In genomic region chr5:143924311-143924710, GRCh38 we compare ENCODE assay signal across 23 cellular contexts.
A peak's percentile ranks its signal among the peaks of the same experiment; 100 is the strongest.
DNase-seq lines count a peak whose midpoint lies in the region; ATAC-seq, FAIRE-seq and TF ChIP-seq lines count a peak whose summit lies in the region.
"Had no signal": no experiment of that assay in that cellular context is flagged by ENCODE, and none has a peak within 500 bp of the region (broad histone marks: within the 10 kb centered on the region; RNA-seq: fewer than 3 reads in every experiment).

No MANE protein-coding gene starts in this region.

- peak overlapping the region; percentile 86 for H3K27ac Mint-ChIP-seq in HFFc6
- H3K27ac Mint-ChIP-seq in astrocyte (ENCODE audit: unreplicated experiment) = no peak overlapping the region
- H3K27ac Mint-ChIP-seq: activated naive CD4-positive, alpha-beta T cell treated with anti-CD3 and anti-CD28 coated beads, Interleukin-2, amount 10 ng/mL, durations not matched to agents 7 days and 5 days; activated T-cell treated with anti-CD3 and anti-CD28 coated beads, Interleukin-2, amount 50 U/mL, for 72 hours; IgD-negative memory B cell; memory B cell; stimulated activated naive CD8-positive, alpha-beta T cell treated with anti-CD3 and anti-CD28 coated beads, Interleukin-15, amount 100 ng/mL, for 72 hours had no signal

- no peaks in the 10 kb centered on the region for H3K27me3 ChIP-seq in astrocyte (ENCODE audit: insufficient read depth, low read length)
- no peaks in the 10 kb centered on the region for H3K27me3 ChIP-seq in hepatocyte
- H3K27me3 ChIP-seq: BE2C, transverse colon had no signal

- peaks cover 70% of the 10 kb centered on the region for H3K4me1 Mint-ChIP-seq in HFFc6 (ENCODE audit: low read depth)
- H3K4me1 Mint-ChIP-seq in astrocyte (ENCODE audit: low read depth, unreplicated experiment) = peaks cover 39% of the 10 kb centered on the region
- H3K4me1 Mint-ChIP-seq: IgD-negative memory B cell, memory B cell had no signal

- H3K79me2 ChIP-seq in astrocyte (ENCODE audit: insufficient read depth, low read length) (no peaks in the 10 kb centered on the region), hepatocyte (no peaks in the 10 kb centered on the region)

- no peak for TF ChIP-seq EP300 in A549 (IDR thresholded peaks at IDR 0.05)

- WGBS in A549 (ENCODE audit: missing lambda C conversion rate) = 22% methylated on average over 3 of the region's 3 CpGs
- 54% methylated on average over 3 of the region's 3 CpGs for WGBS in hepatocyte (ENCODE audit: low lambda C conversion rate, missing lambda C conversion rate)

- H3K36me3 Mint-ChIP-seq in HFFc6 (ENCODE audit: low read depth) = peaks cover 8% of the 10 kb centered on the region
- H3K36me3 Mint-ChIP-seq in astrocyte (ENCODE audit: low read depth, unreplicated experiment) = no peaks in the 10 kb centered on the region
- H3K36me3 Mint-ChIP-seq: activated naive CD4-positive, alpha-beta T cell treated with anti-CD3 and anti-CD28 coated beads, Interleukin-2, amount 10 ng/mL, durations not matched to agents 7 days and 5 days; IgD-negative memory B cell; memory B cell had no signal

- no peak overlapping the region for H3K9ac ChIP-seq in astrocyte (ENCODE audit: low read length)

- in situ Hi-C loops in G401 (cut with HindIII; ENCODE audit: low sequenced_read_pairs) = no loop called here

- H3K4me3 ChIP-seq in A549 (no peak overlapping the region), astrocyte (ENCODE audit: insufficient read depth, low read depth, low read length) (no peak overlapping the region), hepatocyte (no peak overlapping the region)
- H3K4me3 ChIP-seq: transverse colon had no signal

- H3K4me2 ChIP-seq in A549 (peak overlapping the region; percentile 69), astrocyte (ENCODE audit: low read length) (peak overlapping the region; percentile 69), hepatocyte (no peak overlapping the region)

- H4K20me1 ChIP-seq in astrocyte (ENCODE audit: insufficient read depth, low read length) (no peaks in the 10 kb centered on the region), hepatocyte (ENCODE audit: insufficient read depth, poor library complexity, severe bottlenecking) (no peaks in the 10 kb centered on the region)

- POLR2A ChIA-PET in A549 (lab: Yijun Ruan, JAX) = no interaction called here

- H2AFZ ChIP-seq in astrocyte (ENCODE audit: low read depth, low read length) = no peak overlapping the region
- no peak overlapping the region for H2AFZ ChIP-seq in hepatocyte

- peak overlapping the region; percentile 78 to 89 for H3K27ac ChIP-seq in A549
- H3K27ac ChIP-seq in astrocyte (ENCODE audit: low read depth, low read length) = peak overlapping the region; percentile 30
- peak overlapping the region; percentile 0 for H3K27ac ChIP-seq in hepatocyte

- H3K36me3 ChIP-seq in astrocyte (ENCODE audit: insufficient read depth, low read length) (no peaks in the 10 kb centered on the region), hepatocyte (replicated peaks; ENCODE audit: insufficient read depth, low read depth) (no peaks in the 10 kb centered on the region)
- H3K36me3 ChIP-seq: BE2C, transverse colon had no signal

- no peak for TF ChIP-seq RAD21 in A549 (conservative IDR thresholded peaks at IDR 0.05 in 1 of 2, IDR thresholded peaks at IDR 0.05 in 1 of 2)

- no peak for TF ChIP-seq POLR2A in A549 (IDR thresholded peaks at IDR 0.05; ENCODE audit: low read length)

- H3K9me3 Mint-ChIP-seq in HFFc6 (no peaks in the 10 kb centered on the region; the same call in 1 of the 2 replicates), astrocyte (ENCODE audit: unreplicated experiment) (no peaks in the 10 kb centered on the region)
- H3K9me3 Mint-ChIP-seq: activated naive CD4-positive, alpha-beta T cell treated with anti-CD3 and anti-CD28 coated beads, Interleukin-2, amount 10 ng/mL, durations not matched to agents 7 days and 5 days; activated T-cell treated with anti-CD3 and anti-CD28 coated beads, Interleukin-2, amount 50 U/mL, for 72 hours; memory B cell; stimulated activated naive CD8-positive, alpha-beta T cell treated with anti-CD3 and anti-CD28 coated beads, Interleukin-15, amount 100 ng/mL, for 72 hours had no signal

- H3K27me3 Mint-ChIP-seq in HFFc6 (ENCODE audit: insufficient read depth) (no peaks in the 10 kb centered on the region), astrocyte (ENCODE audit: low read depth, unreplicated experiment) (no peaks in the 10 kb centered on the region)
- H3K27me3 Mint-ChIP-seq: activated CD4-positive, alpha-beta T cell treated with anti-CD3 and anti-CD28 coated beads for 36 hours; activated naive CD4-positive, alpha-beta T cell treated with anti-CD3 and anti-CD28 coated beads, Interleukin-2, amount 10 ng/mL, durations not matched to agents 7 days and 5 days; stimulated activated naive CD8-positive, alpha-beta T cell treated with anti-CD3 and anti-CD28 coated beads, Interleukin-15, amount 100 ng/mL, for 72 hours had no signal

- no peaks in the 10 kb centered on the region for H3K9me3 ChIP-seq in A549
- H3K9me3 ChIP-seq in astrocyte (ENCODE audit: insufficient read depth, low read depth, low read length) = no peaks in the 10 kb centered on the region
- no peaks in the 10 kb centered on the region for H3K9me3 ChIP-seq in hepatocyte (ENCODE audit: low read depth)
- H3K9me3 ChIP-seq: BE2C, transverse colon had no signal

- no peak for TF ChIP-seq CTCF in A549 (IDR thresholded peaks at IDR 0.05)
- no peak for TF ChIP-seq CTCF in HFFc6 (IDR thresholded peaks at IDR 0.05)
- no peak for TF ChIP-seq CTCF in astrocyte (IDR thresholded peaks at IDR 0.05; ENCODE audit: insufficient read depth, low read depth, low read length)
- TF ChIP-seq CTCF in hepatocyte (IDR thresholded peaks at IDR 0.05; ENCODE audit: poor library complexity) = no peak
- TF ChIP-seq CTCF in GM20000 (IDR thresholded peaks at IDR 0.05; ENCODE audit: extremely low read depth, missing control alignments) = no peak

- DNase-seq in A549 (ENCODE audit: low read depth in 1 of 2, low spot score in 1 of 2) = no peak
- peak; percentile 23 for DNase-seq in HFFc6
- DNase-seq in astrocyte (ENCODE audit: low read depth) = no peak
- no peak for DNase-seq in hepatocyte (ENCODE audit: low spot score)
- DNase-seq in G401 (ENCODE audit: low spot score) = no peak
- DNase-seq in GM20000 (ENCODE audit: low spot score) = no peak
- no peak for DNase-seq in activated CD8-positive, alpha-beta memory T cell treated with anti-CD3 and anti-CD28 coated beads, Interleukin-2, amount 50 U/mL, for 4 hours
- DNase-seq: activated CD4-positive, alpha-beta T cell treated with anti-CD3 and anti-CD28 coated beads for 36 hours; activated naive CD4-positive, alpha-beta T cell treated with anti-CD3 and anti-CD28 coated beads, Interleukin-2, amount 10 ng/mL, durations not matched to agents 7 days and 5 days; activated T-cell treated with anti-CD3 and anti-CD28 coated beads, Interleukin-2, amount 50 U/mL, for 72 hours; anterior cingulate cortex; BE2C; DMS79 treated with DMSO at 0.1 percent for 48 hours; NCI-H1417 treated with DMSO at 0.1 percent for 48 hours; NCI-H2107; NCI-H510A; stimulated activated CD4-positive, alpha-beta T cell treated with anti-CD3 and anti-CD28 coated beads, Interleukin-12 subunit alpha, Interleukin-12 subunit beta, amount 100 ng/mL, for 4 hours; stimulated activated naive CD8-positive, alpha-beta T cell treated with anti-CD3 and anti-CD28 coated beads, Interleukin-15, amount 100 ng/mL, for 72 hours; T1000; transverse colon had no signal

- no peaks in the 10 kb centered on the region for H3K9me2 ChIP-seq in hepatocyte (replicated peaks; ENCODE audit: insufficient read depth)

- H3K4me3 Mint-ChIP-seq in HFFc6 (peak overlapping the region; percentile 64), astrocyte (ENCODE audit: unreplicated experiment) (no peak overlapping the region)
- H3K4me3 Mint-ChIP-seq: activated CD4-positive, alpha-beta T cell treated with anti-CD3 and anti-CD28 coated beads for 36 hours; activated naive CD4-positive, alpha-beta T cell treated with anti-CD3 and anti-CD28 coated beads, Interleukin-2, amount 10 ng/mL, durations not matched to agents 7 days and 5 days; activated T-cell treated with anti-CD3 and anti-CD28 coated beads, Interleukin-2, amount 50 U/mL, for 72 hours; IgD-negative memory B cell; memory B cell; stimulated activated naive CD8-positive, alpha-beta T cell treated with anti-CD3 and anti-CD28 coated beads, Interleukin-15, amount 100 ng/mL, for 72 hours had no signal

- CTCF ChIA-PET in A549 (lab: Yijun Ruan, JAX) = interaction anchor here (1.2 kb wide), 1 partner anchor 44 kb away, joined by 3 read pairs; no protein-coding TSS in a partner anchor

- no peak for FAIRE-seq in A549 (lab: Jason Lieb, UNC)
- peak; percentile 83 for FAIRE-seq in astrocyte (lab: Jason Lieb, UNC)

- ATAC-seq in A549 = no peak
- ATAC-seq in HG03175 (IDR thresholded peaks at IDR 0.05; ENCODE audit: unreplicated experiment) = no peak

- H3K4me1 ChIP-seq in A549 = peaks cover 48% of the 10 kb centered on the region
- peaks cover 36% of the 10 kb centered on the region for H3K4me1 ChIP-seq in astrocyte (ENCODE audit: insufficient read depth, low read length)
- peaks cover 5% of the 10 kb centered on the region for H3K4me1 ChIP-seq in hepatocyte (ENCODE audit: insufficient read depth)
- H3K4me1 ChIP-seq: BE2C had no signal

TF ChIP-seq in A549, 52 proteins besides CTCF, POLR2A, EP300 and RAD21:
- TF ChIP-seq FOSL2 (IDR thresholded peaks at IDR 0.05) (no peak), FOSL2 (CRISPR knock-in tag; IDR thresholded peaks at IDR 0.05) (no peak), BHLHE40 (IDR thresholded peaks at IDR 0.05; ENCODE audit: low read depth, low read length) (no peak), JUNB (IDR thresholded peaks at IDR 0.05) (no peak), RARB (CRISPR knock-in tag; IDR thresholded peaks at IDR 0.05) (no peak), FOXS1 (CRISPR knock-in tag; IDR thresholded peaks at IDR 0.05) (no peak), NPAS2 (CRISPR knock-in tag; IDR thresholded peaks at IDR 0.05; ENCODE audit: borderline replicate concordance) (no peak), HDAC2 (IDR thresholded peaks at IDR 0.05) (no peak), ZSCAN20 (CRISPR knock-in tag; IDR thresholded peaks at IDR 0.05) (no peak), HOXB13 (CRISPR knock-in tag; IDR thresholded peaks at IDR 0.05; ENCODE audit: low read depth) (no peak), TP53 (CRISPR knock-in tag; IDR thresholded peaks at IDR 0.05) (no peak)
- TF ChIP-seq, protein P1, sequence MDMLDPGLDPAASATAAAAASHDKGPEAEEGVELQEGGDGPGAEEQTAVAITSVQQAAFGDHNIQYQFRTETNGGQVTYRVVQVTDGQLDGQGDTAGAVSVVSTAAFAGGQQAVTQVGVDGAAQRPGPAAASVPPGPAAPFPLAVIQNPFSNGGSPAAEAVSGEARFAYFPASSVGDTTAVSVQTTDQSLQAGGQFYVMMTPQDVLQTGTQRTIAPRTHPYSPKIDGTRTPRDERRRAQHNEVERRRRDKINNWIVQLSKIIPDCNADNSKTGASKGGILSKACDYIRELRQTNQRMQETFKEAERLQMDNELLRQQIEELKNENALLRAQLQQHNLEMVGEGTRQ (IDR thresholded peaks at IDR 0.05) = no peak

Comparison
In these comparisons a context has a peak if more than half of its experiments do, and no peak if none do; other contexts are left out.
1. H3K27ac ChIP-seq: peak in every context shown above with its lines; median percentile 84 in A549; 30 in astrocyte; 0 in hepatocyte.